ENCODE assay signal across 8 cellular contexts in genomic region chr6:134317471-134318131, GRCh38. TPM values are rescaled to one million over a fixed set of nuclear protein-coding genes. Genes with fewer than 3 reads are reported as not detected.
DNase-seq lines count a peak whose midpoint lies in the region; ATAC-seq and TF ChIP-seq lines count a peak whose summit lies in the region.

SGK1 (minus strand) TSS chr6:134318112; CDS start chr6:134317460, 652 bp downstream.

- intact Hi-C loops in CD14-positive monocyte (cut with micrococcal nuclease) = loop anchor here in 1 of 2 donors (5.0 kb wide), 1 partner anchor 40 kb away; no protein-coding TSS in a partner anchor
- intact Hi-C loops in activated CD4-positive, alpha-beta memory T cell treated with anti-CD3 and anti-CD28 coated beads for 36 hours (cut with micrococcal nuclease) = loop anchor here (1.0 to 2.0 kb wide), 2 partner anchors 70 to 143 kb away; no protein-coding TSS in a partner anchor

- H3K27me3 Mint-ChIP-seq in CD14-positive monocyte (ENCODE audit: low read depth in 3 of 3) = peaks cover 39 to 46% (median 41%) of the 10 kb centered on the region in 3 donors
- peaks cover 13% of the 10 kb centered on the region for H3K27me3 Mint-ChIP-seq in activated CD4-positive, alpha-beta memory T cell treated with anti-CD3 and anti-CD28 coated beads for 36 hours

- CTCF ChIA-PET in activated CD4-positive, alpha-beta memory T cell treated with anti-CD3 and anti-CD28 coated beads for 36 hours (lab: Charles Lee) = interaction anchor here (1.4 to 1.8 kb wide), 2 partner anchors 30 to 139 kb away, joined by 4 to 5 read pairs; no protein-coding TSS in a partner anchor

- POLR2A ChIA-PET in activated CD4-positive, alpha-beta memory T cell treated with anti-CD3 and anti-CD28 coated beads for 36 hours (lab: Charles Lee) = interaction anchor here (0.6 to 1.5 kb wide), 3 partner anchors 11 to 120 kb away, joined by 4 read pairs; no protein-coding TSS in a partner anchor

- H3K9ac ChIP-seq in liver (ENCODE audit: low read depth in 1 of 2, low read length in 2 of 2) = no peak within 1 kb of the TSS

- H3K36me3 ChIP-seq in effector memory CD4-positive, alpha-beta T cell (ENCODE audit: control insufficient read depth, insufficient read depth, low read length) = no peaks in the 10 kb centered on the region
- no peaks in the 10 kb centered on the region for H3K36me3 ChIP-seq in liver (ENCODE audit: control insufficient read depth in 4 of 4, insufficient read depth in 3 of 4, low read depth in 1 of 4, low read length in 3 of 4)

- peak within 1 kb of the TSS; percentile 91 to 99 for H3K4me3 Mint-ChIP-seq in CD14-positive monocyte
- peak within 1 kb of the TSS; percentile 73 for H3K4me3 Mint-ChIP-seq in activated CD4-positive, alpha-beta memory T cell treated with anti-CD3 and anti-CD28 coated beads for 36 hours

- no peaks in the 10 kb centered on the region for H3K27me3 ChIP-seq in effector memory CD4-positive, alpha-beta T cell (replicated peaks; ENCODE audit: control insufficient read depth, insufficient read depth, low read length, poor library complexity, severe bottlenecking)
- no peaks in the 10 kb centered on the region for H3K27me3 ChIP-seq in liver (ENCODE audit: control insufficient read depth in 4 of 4, insufficient read depth in 4 of 4, low read length in 3 of 4)

- no peak for DNase-seq in CD14-positive monocyte (ENCODE audit: low spot score)
- peak; percentile 32 for DNase-seq in activated CD4-positive, alpha-beta memory T cell treated with anti-CD3 and anti-CD28 coated beads for 36 hours
- DNase-seq in effector memory CD4-positive, alpha-beta T cell = no peak
- DNase-seq in stimulated activated CD4-positive, alpha-beta T cell treated with anti-CD3 and anti-CD28 coated beads, Interleukin-4, amount 100 ng/mL, for 4 hours = peak; percentile 14 to 17
- no peak for DNase-seq in SKM-1 (lab: John Stamatoyannopoulos, UW; ENCODE audit: unreplicated experiment)

- TF ChIP-seq CTCF in CD14-positive monocyte (IDR thresholded peaks at IDR 0.05) (no peak), liver (IDR thresholded peaks at IDR 0.05; ENCODE audit: low read depth, low read length, missing input control) (no peak)

- H3K9me3 Mint-ChIP-seq in CD14-positive monocyte = peaks cover 9 to 24% (median 14%) of the 10 kb centered on the region in 7 donors
- H3K9me3 Mint-ChIP-seq in activated CD4-positive, alpha-beta memory T cell treated with anti-CD3 and anti-CD28 coated beads for 36 hours = peaks cover 4% of the 10 kb centered on the region

- no peaks in the 10 kb centered on the region for H3K4me1 ChIP-seq in effector memory CD4-positive, alpha-beta T cell (ENCODE audit: control insufficient read depth, insufficient read depth, low read length, poor library complexity, severe bottlenecking)
- H3K4me1 ChIP-seq in liver (ENCODE audit: control insufficient read depth in 4 of 4, insufficient read depth in 4 of 4, low read length in 3 of 4) = peaks cover 0 to 12% (median 7%) of the 10 kb centered on the region in 4 donors

- H3K4me1 Mint-ChIP-seq in CD14-positive monocyte = peaks cover 15% of the 10 kb centered on the region
- H3K4me1 Mint-ChIP-seq in activated CD4-positive, alpha-beta memory T cell treated with anti-CD3 and anti-CD28 coated beads for 36 hours (ENCODE audit: low read depth) = peaks cover 15% of the 10 kb centered on the region

- 6% methylated on average over 33 of the region's 33 CpGs for WGBS in liver

- H3K27ac Mint-ChIP-seq in CD14-positive monocyte = peak within 1 kb of the TSS in 6 of 7 donors; percentile 12 to 70 (median 48)
- no peak within 1 kb of the TSS for H3K27ac Mint-ChIP-seq in activated CD4-positive, alpha-beta memory T cell treated with anti-CD3 and anti-CD28 coated beads for 36 hours

- H3K36me3 Mint-ChIP-seq in CD14-positive monocyte = peaks cover 10 to 21% of the 10 kb centered on the region in 2 donors
- no peaks in the 10 kb centered on the region for H3K36me3 Mint-ChIP-seq in activated CD4-positive, alpha-beta memory T cell treated with anti-CD3 and anti-CD28 coated beads for 36 hours

- H3K9me3 ChIP-seq in effector memory CD4-positive, alpha-beta T cell (ENCODE audit: control insufficient read depth, low read length) = no peaks in the 10 kb centered on the region
- H3K9me3 ChIP-seq in liver (ENCODE audit: control insufficient read depth in 4 of 4, low read length in 3 of 4) = no peaks in the 10 kb centered on the region

- peak within 1 kb of the TSS; percentile 66 for H3K4me3 ChIP-seq in effector memory CD4-positive, alpha-beta T cell (ENCODE audit: insufficient read depth, low read depth, low read length, poor library complexity, severe bottlenecking)
- H3K4me3 ChIP-seq in liver (ENCODE audit: low read depth in 1 of 3, low read length in 3 of 3) = peak within 1 kb of the TSS; percentile 26 to 61 (median 52)

- H3K27ac ChIP-seq in effector memory CD4-positive, alpha-beta T cell (ENCODE audit: insufficient read depth, low read length, poor library complexity, severe bottlenecking) = no peak within 1 kb of the TSS
- H3K27ac ChIP-seq in liver (ENCODE audit: low read depth in 1 of 2, low read length in 2 of 2) = no peak within 1 kb of the TSS

- TF ChIP-seq RAD21 in liver (IDR thresholded peaks at IDR 0.05) = peak in 1 of 2 donors; percentile 6

- ATAC-seq in HG03354 (IDR thresholded peaks at IDR 0.05; ENCODE audit: poor library complexity, severe bottlenecking, unreplicated experiment) = peak; percentile 47
- no peak for ATAC-seq in GM18907 (IDR thresholded peaks at IDR 0.05; ENCODE audit: unreplicated experiment)

TF ChIP-seq in liver, 16 proteins besides CTCF, POLR2A, EP300 and RAD21:
- TF ChIP-seq HNF4A (conservative IDR thresholded peaks at IDR 0.05) = no peak
- no peak for TF ChIP-seq JUND (IDR thresholded peaks at IDR 0.05)
- no peak for TF ChIP-seq HNF4G (IDR thresholded peaks at IDR 0.05)
- TF ChIP-seq SP1 (IDR thresholded peaks at IDR 0.05) = no peak
- TF ChIP-seq EGR1 (IDR thresholded peaks at IDR 0.05; ENCODE audit: low read depth in 2 of 2) = no peak
- TF ChIP-seq RXRA (IDR thresholded peaks at IDR 0.05) = no peak
- TF ChIP-seq, protein P1, sequence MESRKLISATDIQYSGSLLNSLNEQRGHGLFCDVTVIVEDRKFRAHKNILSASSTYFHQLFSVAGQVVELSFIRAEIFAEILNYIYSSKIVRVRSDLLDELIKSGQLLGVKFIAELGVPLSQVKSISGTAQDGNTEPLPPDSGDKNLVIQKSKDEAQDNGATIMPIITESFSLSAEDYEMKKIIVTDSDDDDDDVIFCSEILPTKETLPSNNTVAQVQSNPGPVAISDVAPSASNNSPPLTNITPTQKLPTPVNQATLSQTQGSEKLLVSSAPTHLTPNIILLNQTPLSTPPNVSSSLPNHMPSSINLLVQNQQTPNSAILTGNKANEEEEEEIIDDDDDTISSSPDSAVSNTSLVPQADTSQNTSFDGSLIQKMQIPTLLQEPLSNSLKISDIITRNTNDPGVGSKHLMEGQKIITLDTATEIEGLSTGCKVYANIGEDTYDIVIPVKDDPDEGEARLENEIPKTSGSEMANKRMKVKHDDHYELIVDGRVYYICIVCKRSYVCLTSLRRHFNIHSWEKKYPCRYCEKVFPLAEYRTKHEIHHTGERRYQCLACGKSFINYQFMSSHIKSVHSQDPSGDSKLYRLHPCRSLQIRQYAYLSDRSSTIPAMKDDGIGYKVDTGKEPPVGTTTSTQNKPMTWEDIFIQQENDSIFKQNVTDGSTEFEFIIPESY (IDR thresholded peaks at IDR 0.05) = no peak
- no peak for TF ChIP-seq GABPA (IDR thresholded peaks at IDR 0.05 in 1 of 2, conservative IDR thresholded peaks at IDR 0.05 in 1 of 2)
- no peak for TF ChIP-seq FOXA2 (IDR thresholded peaks at IDR 0.05)

RNA-seq across cellular contexts. Expression of gene SGK1, which starts in this region (rescaled TPM):
- polyA plus RNA-seq in CD14-positive monocyte = 100 to 1,000 TPM; 373 to 419 TPM
- 10 to 100 TPM; 39.7 to 41.0 TPM for total RNA-seq in activated CD4-positive, alpha-beta memory T cell treated with anti-CD3 and anti-CD28 coated beads for 36 hours
- 100 to 1,000 TPM in 1 of 2 donors, 10 to 100 TPM in 1; 39.0 to 113 TPM for total RNA-seq in liver
- polyA plus RNA-seq in liver = 10 to 100 TPM; 28.0 to 31.8 TPM

Comparison
In these comparisons a context has a peak if more than half of its experiments do, and no peak if none do; other contexts are left out.
1. RNA of gene SGK1 (polyA plus RNA-seq): 373 to 419 TPM in CD14-positive monocyte; 28.0 to 31.8 TPM in liver; every median in the first group is over 10 times any median in the second.
2. DNase-seq: peak in activated CD4-positive, alpha-beta memory T cell treated with anti-CD3 and anti-CD28 coated beads for 36 hours (single experiment) and stimulated activated CD4-positive, alpha-beta T cell treated with anti-CD3 and anti-CD28 coated beads, Interleukin-4, amount 100 ng/mL, for 4 hours (2 of 2); none in CD14-positive monocyte (single experiment), effector memory CD4-positive, alpha-beta T cell (0 of 3) and SKM-1 (single experiment).